Comparison of ENCODE assay signal across 8 cellular contexts in genomic region chr11:64355078-64355940, GRCh38. TPM values are rescaled to one million over a fixed set of nuclear protein-coding genes. Genes with fewer than 3 reads are reported as not detected.
DNase-seq lines count a peak whose midpoint lies in the region; ATAC-seq and TF ChIP-seq lines count a peak whose summit lies in the region.

No MANE protein-coding gene starts in this region.

- ATAC-seq in IMR-90 (ENCODE audit: low read depth): peak; percentile 71
- no peak for ATAC-seq in GM18519 (IDR thresholded peaks at IDR 0.05; ENCODE audit: low FRiP score, unreplicated experiment)
- no peak for ATAC-seq in HG02938 (IDR thresholded peaks at IDR 0.05; ENCODE audit: unreplicated experiment)

- peaks cover 18% of the 10 kb centered on the region for H3K9me1 ChIP-seq in IMR-90 (ENCODE audit: insufficient read depth, low read length)

- no peak overlapping the region for H3K56ac ChIP-seq in IMR-90 (ENCODE audit: extremely low read depth, insufficient read depth, low read length)

- peak overlapping the region; percentile 86 to 93 for H4K8ac ChIP-seq in IMR-90 (ENCODE audit: low read depth in 2 of 2, low read length in 2 of 2)

- H3K27me3 ChIP-seq in IMR-90 (ENCODE audit: control insufficient read depth, insufficient read depth, low read length) (no peaks in the 10 kb centered on the region), layer of hippocampus (ENCODE audit: control insufficient read depth, insufficient read depth, low read length) (no peaks in the 10 kb centered on the region)

- peak; percentile 79 for TF ChIP-seq RAD21 in IMR-90 (IDR thresholded peaks at IDR 0.05; ENCODE audit: low read length)

- peak overlapping the region; percentile 66 for H3K27ac ChIP-seq in IMR-90 (ENCODE audit: insufficient read depth, low read length)
- H3K27ac ChIP-seq in layer of hippocampus (ENCODE audit: low read depth, low read length): peak overlapping the region; percentile 57

- H2AFZ ChIP-seq in IMR-90 (replicated peaks; ENCODE audit: low read length, poor library complexity): peak overlapping the region; percentile 95

- CTCF ChIA-PET in IMR-90 (lab: Yijun Ruan, JAX): interaction anchor here (0.6 to 2.8 kb wide), 16 partner anchors 9 to 846 kb away, joined by 3 to 27 read pairs (median 4); partner anchors contain the start of genes ESRRA, PRDX5 and TRMT112

- H2BK15ac ChIP-seq in IMR-90 (ENCODE audit: low read depth, low read length): peak overlapping the region; percentile 55; the same call in 1 of the 3 replicates

- peak overlapping the region; percentile 68 for H2BK5ac ChIP-seq in IMR-90 (ENCODE audit: low read depth, low read length, poor library complexity, severe bottlenecking)

- TF ChIP-seq CTCF in IMR-90 (conservative IDR thresholded peaks at IDR 0.05; ENCODE audit: low read depth, low read length) (peak; percentile 91), choroid plexus epithelial cell (conservative IDR thresholded peaks at IDR 0.05; ENCODE audit: low read depth, low read length) (peak; percentile 84)

- peaks cover 27% of the 10 kb centered on the region for H3K4me1 ChIP-seq in IMR-90 (ENCODE audit: control insufficient read depth, insufficient read depth, low read length)

- peak overlapping the region; percentile 84 for H2BK120ac ChIP-seq in IMR-90 (ENCODE audit: low read depth, low read length)

- H2AK9ac ChIP-seq in IMR-90 (replicated peaks; ENCODE audit: low read depth, low read length, poor library complexity): peak overlapping the region; percentile 89

- peak overlapping the region; percentile 56 for H3K4me2 ChIP-seq in IMR-90 (ENCODE audit: low read depth, low read length)

- in situ Hi-C loops in IMR-90 (cut with MboI; ENCODE audit: low sequenced_read_pairs): no loop called here

- H2AK5ac ChIP-seq in IMR-90 (ENCODE audit: low read depth, low read length): peak overlapping the region; percentile 21

- H3K9me3 ChIP-seq in IMR-90 (ENCODE audit: control insufficient read depth, insufficient read depth, low read length): no peaks in the 10 kb centered on the region

- no peaks in the 10 kb centered on the region for H3K36me3 ChIP-seq in IMR-90 (ENCODE audit: control insufficient read depth, insufficient read depth, low read length)

- peak overlapping the region; percentile 2; the same call in 1 of the 2 replicates for H3K4me3 ChIP-seq in IMR-90 (ENCODE audit: insufficient read depth, low read depth, low read length)
- peak overlapping the region; percentile 41 for H3K4me3 ChIP-seq in choroid plexus epithelial cell (ENCODE audit: low read depth, low read length)

- peak overlapping the region; percentile 62 for H3K9ac ChIP-seq in IMR-90 (ENCODE audit: low read depth, low read length)

- peaks cover 3 to 30% of the 10 kb centered on the region in 2 experiments; a peak in 3 of 4 replicates for H3K79me1 ChIP-seq in IMR-90 (ENCODE audit: low read depth in 1 of 2, low read length in 2 of 2)

- peak overlapping the region; percentile 89 for H4K5ac ChIP-seq in IMR-90 (ENCODE audit: low read depth, low read length)

- no CpG with 5 or more reads among the region's 23 CpGs for whole genome bisulfite sequencing in IMR-90 (ENCODE audit: extremely low coverage in 2 of 2, insufficient read length in 1 of 2), 2 experiments

- DNase-seq in EL: peak; percentile 83
- peak; percentile 77 for DNase-seq in IMR-90
- DNase-seq in SHP77 treated with DMSO at 0.1 percent for 48 hours (lab: John Stamatoyannopoulos, UW): peak; percentile 48
- peak; percentile 81 for DNase-seq in choroid plexus epithelial cell (ENCODE audit: low read depth)
- DNase-seq in stimulated activated CD8-positive, alpha-beta memory T cell treated with anti-CD3 and anti-CD28 coated beads, Interleukin-2, amount 100 ng/mL, for 48 hours (ENCODE audit: low read depth in 2 of 2): peak; percentile 44 to 57

- BruUV-seq in IMR-90 (replicated peaks; lab: Mats Ljungman, UMichigan): no TSS peak

- peak overlapping the region; percentile 85 for H4K91ac ChIP-seq in IMR-90 (ENCODE audit: insufficient read depth, low read depth, low read length)

- dilution Hi-C loops in IMR-90 (cut with HindIII; ENCODE audit: low sequenced_read_pairs, unreplicated experiment): no loop called here

- H3K18ac ChIP-seq in IMR-90 (ENCODE audit: low read depth, low read length): peak overlapping the region; percentile 78

- intact Hi-C loops in IMR-90 (cut with micrococcal nuclease): loop anchor here (1.0 to 5.0 kb wide), 3 partner anchors 37 to 297 kb away; partner anchors contain the start of gene PRDX5

- peak overlapping the region; percentile 51; the same call in 1 of the 2 replicates for H3K14ac ChIP-seq in IMR-90 (replicated peaks; ENCODE audit: low read depth, low read length)

- H2BK20ac ChIP-seq in IMR-90 (ENCODE audit: low read depth, low read length): peak overlapping the region; percentile 66

- no peaks in the 10 kb centered on the region for H4K20me1 ChIP-seq in IMR-90 (ENCODE audit: insufficient read depth, low read length)

- no peak for TF ChIP-seq POLR2A in IMR-90 (IDR thresholded peaks at IDR 0.05; ENCODE audit: low read depth, low read length)

- POLR2A ChIA-PET in IMR-90 (lab: Charles Lee; ENCODE audit: unreplicated experiment): interaction anchor here (0.5 to 0.6 kb wide), 2 partner anchors 37 to 519 kb away, joined by 4 to 13 read pairs; no protein-coding TSS in a partner anchor

- H3K23ac ChIP-seq in IMR-90 (ENCODE audit: low read depth, low read length): peak overlapping the region; percentile 72

- peak overlapping the region; percentile 93 for H3K4ac ChIP-seq in IMR-90 (ENCODE audit: low read depth, low read length)

TF ChIP-seq in IMR-90, 13 proteins besides CTCF, POLR2A, EP300 and RAD21:
- TF ChIP-seq MXI1 (IDR thresholded peaks at IDR 0.05; ENCODE audit: borderline replicate concordance, low read depth, low read length): no peak
- TF ChIP-seq CHD1 (IDR thresholded peaks at IDR 0.05; ENCODE audit: low read depth, low read length): no peak
- peak; percentile 77 for TF ChIP-seq SMC3 (IDR thresholded peaks at IDR 0.05; ENCODE audit: low read depth, low read length)
- TF ChIP-seq MAZ (IDR thresholded peaks at IDR 0.05; ENCODE audit: borderline replicate concordance, low read depth, low read length): peak; percentile 87
- peak; percentile 60 for TF ChIP-seq FOS (IDR thresholded peaks at IDR 0.05; ENCODE audit: low read depth, low read length)
- TF ChIP-seq CEBPB (IDR thresholded peaks at IDR 0.05; ENCODE audit: low read depth, low read length): no peak
- TF ChIP-seq USF2 (IDR thresholded peaks at IDR 0.05; ENCODE audit: low read depth, low read length): no peak

RNA-seq across cellular contexts. Expression of gene RPS6KA4, which starts 3.7 kb away (rescaled TPM):
- 43.3 and 52.9 TPM in 2 replicates for total RNA-seq in IMR-90 (2012; rRNA removed)
- polyA plus RNA-seq in IMR-90 (2012; rRNA removed): 38.8 and 46.7 TPM in 2 replicates
- 36.4 and 60.6 TPM in 2 replicates for polyA plus RNA-seq in IMR-90 (2012; cell fraction: cytosol; rRNA removed)
- polyA plus RNA-seq in IMR-90 (2012; cell fraction: nucleus; rRNA removed; ENCODE audit: low replicate concordance): 52.0 and 125 TPM in 2 replicates

RNA-seq across cellular contexts. Expression of gene CCDC88B, which starts 15.3 kb away (rescaled TPM):
- total RNA-seq in IMR-90 (2012; rRNA removed): 1.3 and 1.7 TPM in 2 replicates
- polyA plus RNA-seq in IMR-90 (2012; rRNA removed): 2.5 and 3.1 TPM in 2 replicates
- polyA plus RNA-seq in IMR-90 (2012; cell fraction: cytosol; rRNA removed): 2.6 and 2.9 TPM in 2 replicates
- 2.4 and 3.8 TPM in 2 replicates for polyA plus RNA-seq in IMR-90 (2012; cell fraction: nucleus; rRNA removed; ENCODE audit: low replicate concordance)

RNA-seq across cellular contexts. Expression of gene PRDX5, which starts 37.4 kb away (rescaled TPM):
- total RNA-seq in IMR-90 (2012; rRNA removed): 120 and 160 TPM in 2 replicates
- 292 and 332 TPM in 2 replicates for polyA plus RNA-seq in IMR-90 (2012; rRNA removed)
- 766 and 775 TPM in 2 replicates for polyA plus RNA-seq in IMR-90 (2012; cell fraction: cytosol; rRNA removed)
- polyA plus RNA-seq in IMR-90 (2012; cell fraction: nucleus; rRNA removed; ENCODE audit: low replicate concordance): 159 and 265 TPM in 2 replicates

RNA-seq across cellular contexts. Expression of gene TRMT112, which starts 38.0 kb away (rescaled TPM):
- total RNA-seq in IMR-90 (2012; rRNA removed): 202 and 206 TPM in 2 replicates
- polyA plus RNA-seq in IMR-90 (2012; rRNA removed): 173 and 206 TPM in 2 replicates
- 669 and 1,019 TPM in 2 replicates for polyA plus RNA-seq in IMR-90 (2012; cell fraction: cytosol; rRNA removed)
- polyA plus RNA-seq in IMR-90 (2012; cell fraction: nucleus; rRNA removed; ENCODE audit: low replicate concordance): 158 and 162 TPM in 2 replicates

RNA-seq across cellular contexts. Expression of gene ESRRA, which starts 50.0 kb away (rescaled TPM):
- 10.2 and 10.3 TPM in 2 replicates for total RNA-seq in IMR-90 (2012; rRNA removed)
- 15.0 and 15.8 TPM in 2 replicates for polyA plus RNA-seq in IMR-90 (2012; rRNA removed)
- 18.8 and 20.4 TPM in 2 replicates for polyA plus RNA-seq in IMR-90 (2012; cell fraction: cytosol; rRNA removed)
- polyA plus RNA-seq in IMR-90 (2012; cell fraction: nucleus; rRNA removed; ENCODE audit: low replicate concordance): 16.3 and 44.0 TPM in 2 replicates
